Comparison of ENCODE assay signal across 16 cellular contexts in the genomic region with DNA sequence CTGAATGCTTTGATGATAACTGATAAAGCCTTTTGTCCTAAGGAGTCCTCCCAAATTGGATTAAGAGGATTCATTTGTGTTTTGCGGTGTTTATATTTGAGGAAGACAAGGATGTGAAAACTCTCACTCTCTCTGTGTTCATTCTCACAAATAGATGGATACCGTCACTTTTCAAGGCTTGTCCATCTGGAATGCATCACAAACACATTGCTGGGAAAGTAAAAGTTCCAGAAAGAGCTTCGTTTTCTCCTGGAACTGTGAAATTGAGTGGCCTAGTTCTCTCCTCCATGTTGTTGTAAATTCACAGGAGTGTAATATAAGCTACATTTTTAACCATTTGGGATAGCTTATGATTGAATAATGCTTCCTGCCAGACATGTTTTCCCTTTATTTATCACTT.
A peak's percentile ranks its signal among the peaks of the same experiment; 100 is the strongest.
DNase-seq lines count a peak whose midpoint lies in the region; ATAC-seq and TF ChIP-seq lines count a peak whose summit lies in the region.
"Had no signal": no experiment of that assay in that cellular context is flagged by ENCODE, and none has a peak within 500 bp of the region (broad histone marks: within the 10 kb centered on the region; RNA-seq: fewer than 3 reads in every experiment).

No MANE protein-coding gene starts in this region.

- CTCF ChIA-PET in CD8-positive, alpha-beta T cell (lab: Charles Lee) = no interaction called here

- H3K27me3 ChIP-seq in HUES48 (ENCODE audit: control insufficient read depth, insufficient read depth, low read length) = no peaks in the 10 kb centered on the region
- no peaks in the 10 kb centered on the region for H3K27me3 ChIP-seq in dorsolateral prefrontal cortex
- H3K27me3 ChIP-seq in gastroesophageal sphincter = no peaks in the 10 kb centered on the region
- H3K27me3 ChIP-seq in CD8-positive, alpha-beta T cell (ENCODE audit: insufficient read depth, low read length) = no peaks in the 10 kb centered on the region
- H3K27me3 ChIP-seq: SJCRH30, thyroid gland had no signal

- H3K9me3 ChIP-seq in HUES48 (ENCODE audit: control insufficient read depth, insufficient read depth, low read length) (no peaks in the 10 kb centered on the region), gastroesophageal sphincter (no peaks in the 10 kb centered on the region)
- no peaks in the 10 kb centered on the region for H3K9me3 ChIP-seq in CD8-positive, alpha-beta T cell (ENCODE audit: low read length)
- H3K9me3 ChIP-seq: SJCRH30, thyroid gland had no signal

- TF ChIP-seq EP300 in gastroesophageal sphincter (IDR thresholded peaks at IDR 0.05) = no peak

- H3K27ac ChIP-seq in HUES48 (ENCODE audit: low read depth, low read length) (peak overlapping the region; percentile 60), dorsolateral prefrontal cortex (peak overlapping the region in 43 of 59 donors; percentile 10 to 82 (median 60)), gastroesophageal sphincter (no peak overlapping the region)
- H3K27ac ChIP-seq in CD8-positive, alpha-beta T cell (ENCODE audit: low read depth, low read length) = no peak overlapping the region
- H3K27ac ChIP-seq: SJCRH30, thyroid gland had no signal

- H3K4me3 Mint-ChIP-seq in mesothelial cell of epicardium = no peak overlapping the region
- peak overlapping the region; percentile 73 for H3K4me3 Mint-ChIP-seq in type B pancreatic cell
- H3K4me3 Mint-ChIP-seq in CD8-positive, alpha-beta T cell = no peak overlapping the region
- H3K4me3 Mint-ChIP-seq: stimulated activated memory B cell treated with anti-CD40 and anti-IgM and Interleukin-4, amounts not matched to agents 10 μg/mL and 1 μg/mL and 100 μg/mL, for 72 hours; T-helper 17 cell had no signal

- H3K9ac ChIP-seq in HUES48 (ENCODE audit: low read depth, low read length) = peak overlapping the region; percentile 35; the same call in 1 of the 2 replicates

- intact Hi-C loops in dorsolateral prefrontal cortex (cut with DNase I) = no loop called here
- intact Hi-C loops in CD8-positive, alpha-beta T cell (cut with DNase I, micrococcal nuclease) = no loop called here

- no peak for DNase-seq in dorsolateral prefrontal cortex
- no peak for DNase-seq in mesothelial cell of epicardium (ENCODE audit: low spot score in 2 of 2, unreplicated experiment in 2 of 2)
- DNase-seq in type B pancreatic cell (ENCODE audit: extremely low spot score, unreplicated experiment) = no peak
- no peak for DNase-seq in NOMO-1 treated with dmso at 0.1 percent for 144 hours (lab: John Stamatoyannopoulos, UW; ENCODE audit: unreplicated experiment)
- no peak for DNase-seq in CD8-positive, alpha-beta T cell
- DNase-seq: activated CD4-positive, alpha-beta T cell treated with anti-CD3 and anti-CD28 coated beads, Interleukin-2, amount 50 U/mL, for 48 hours; activated naive CD4-positive, alpha-beta T cell; aorta; NCI-H526 treated with DMSO at 0.1 percent for 48 hours; OCI-M1; SJCRH30; T-helper 17 cell; thyroid gland had no signal

- peaks cover 71% of the 10 kb centered on the region for H3K4me1 Mint-ChIP-seq in mesothelial cell of epicardium
- peaks cover 55% of the 10 kb centered on the region for H3K4me1 Mint-ChIP-seq in type B pancreatic cell (ENCODE audit: unreplicated experiment)
- H3K4me1 Mint-ChIP-seq in CD8-positive, alpha-beta T cell (ENCODE audit: low read depth) = no peaks in the 10 kb centered on the region
- H3K4me1 Mint-ChIP-seq: T-helper 17 cell had no signal

- H3K9me3 Mint-ChIP-seq in mesothelial cell of epicardium (no peaks in the 10 kb centered on the region), type B pancreatic cell (no peaks in the 10 kb centered on the region)
- H3K9me3 Mint-ChIP-seq in CD8-positive, alpha-beta T cell = no peaks in the 10 kb centered on the region
- H3K9me3 Mint-ChIP-seq: stimulated activated memory B cell treated with anti-CD40 and anti-IgM and Interleukin-4, amounts not matched to agents 10 μg/mL and 1 μg/mL and 100 μg/mL, for 72 hours had no signal

- H3K4me3 ChIP-seq in HUES48 (ENCODE audit: low read depth, low read length) = no peak overlapping the region
- H3K4me3 ChIP-seq in dorsolateral prefrontal cortex = peak overlapping the region in 1 of 59 donors; percentile 7
- no peak overlapping the region for H3K4me3 ChIP-seq in gastroesophageal sphincter
- no peak overlapping the region for H3K4me3 ChIP-seq in CD8-positive, alpha-beta T cell (ENCODE audit: low read depth, low read length)
- H3K4me3 ChIP-seq: SJCRH30, thyroid gland had no signal

- 41 to 66% methylated on average over 3 of the region's 3 CpGs for WGBS in gastroesophageal sphincter (ENCODE audit: low coverage in 1 of 2), 2 donors

- peak overlapping the region; percentile 88 for H3K27ac Mint-ChIP-seq in mesothelial cell of epicardium
- peak overlapping the region; percentile 74 for H3K27ac Mint-ChIP-seq in type B pancreatic cell
- H3K27ac Mint-ChIP-seq in CD8-positive, alpha-beta T cell = no peak overlapping the region
- H3K27ac Mint-ChIP-seq: stimulated activated memory B cell treated with anti-CD40 and anti-IgM and Interleukin-4, amounts not matched to agents 10 μg/mL and 1 μg/mL and 100 μg/mL, for 72 hours; T-helper 17 cell had no signal

- H3K36me3 ChIP-seq in HUES48 (ENCODE audit: control insufficient read depth, insufficient read depth, low read length) = no peaks in the 10 kb centered on the region
- no peaks in the 10 kb centered on the region for H3K36me3 ChIP-seq in gastroesophageal sphincter
- H3K36me3 ChIP-seq in CD8-positive, alpha-beta T cell (ENCODE audit: insufficient read depth, low read length) = no peaks in the 10 kb centered on the region
- H3K36me3 ChIP-seq: SJCRH30, thyroid gland had no signal

- ATAC-seq in gastroesophageal sphincter = no peak
- no peak for ATAC-seq in CD8-positive, alpha-beta T cell
- ATAC-seq: stimulated activated memory B cell treated with anti-CD40 and anti-IgM and Interleukin-4, amounts not matched to agents 10 μg/mL and 1 μg/mL and 100 μg/mL, for 72 hours; T-helper 17 cell had no signal

- TF ChIP-seq CTCF in dorsolateral prefrontal cortex (IDR thresholded peaks at IDR 0.05 in 54 of 56, conservative IDR thresholded peaks at IDR 0.05 in 2 of 56; ENCODE audit: low read depth in 1 of 56, partially characterized antibody in 56 of 56) (no peak), mesothelial cell of epicardium (IDR thresholded peaks at IDR 0.05; ENCODE audit: unreplicated experiment) (no peak), type B pancreatic cell (conservative IDR thresholded peaks at IDR 0.05) (no peak), gastroesophageal sphincter (IDR thresholded peaks at IDR 0.05) (no peak)
- no peak for TF ChIP-seq CTCF in CD8-positive, alpha-beta T cell (IDR thresholded peaks at IDR 0.05)

- no peaks in the 10 kb centered on the region for H3K27me3 Mint-ChIP-seq in mesothelial cell of epicardium (ENCODE audit: low read depth)
- no peaks in the 10 kb centered on the region for H3K27me3 Mint-ChIP-seq in type B pancreatic cell
- no peaks in the 10 kb centered on the region for H3K27me3 Mint-ChIP-seq in CD8-positive, alpha-beta T cell (ENCODE audit: low read depth)
- H3K27me3 Mint-ChIP-seq: T-helper 17 cell had no signal

- TF ChIP-seq POLR2A in gastroesophageal sphincter (IDR thresholded peaks at IDR 0.05) = no peak

- POLR2A ChIA-PET in CD8-positive, alpha-beta T cell (lab: Charles Lee) = no interaction called here

- H3K36me3 Mint-ChIP-seq in mesothelial cell of epicardium = no peaks in the 10 kb centered on the region
- H3K36me3 Mint-ChIP-seq in type B pancreatic cell = no peaks in the 10 kb centered on the region
- H3K36me3 Mint-ChIP-seq in CD8-positive, alpha-beta T cell = no peaks in the 10 kb centered on the region
- H3K36me3 Mint-ChIP-seq: stimulated activated memory B cell treated with anti-CD40 and anti-IgM and Interleukin-4, amounts not matched to agents 10 μg/mL and 1 μg/mL and 100 μg/mL, for 72 hours had no signal

- H3K4me1 ChIP-seq in HUES48 (ENCODE audit: control insufficient read depth, insufficient read depth, low read length) (peaks cover 40% of the 10 kb centered on the region), gastroesophageal sphincter (peaks cover 0 to 6% (median 0%) of the 10 kb centered on the region in 3 donors)
- no peaks in the 10 kb centered on the region for H3K4me1 ChIP-seq in CD8-positive, alpha-beta T cell (ENCODE audit: insufficient read depth, low read length)

Comparison
In these comparisons a context has a peak if more than half of its experiments do, and no peak if none do; other contexts are left out.
1. H3K27ac ChIP-seq: peak in HUES48 (single experiment) and dorsolateral prefrontal cortex (43 of 59); none in gastroesophageal sphincter (0 of 4) and CD8-positive, alpha-beta T cell (single experiment).